ENCODE assay signal across 8 cellular contexts in the genomic region with DNA sequence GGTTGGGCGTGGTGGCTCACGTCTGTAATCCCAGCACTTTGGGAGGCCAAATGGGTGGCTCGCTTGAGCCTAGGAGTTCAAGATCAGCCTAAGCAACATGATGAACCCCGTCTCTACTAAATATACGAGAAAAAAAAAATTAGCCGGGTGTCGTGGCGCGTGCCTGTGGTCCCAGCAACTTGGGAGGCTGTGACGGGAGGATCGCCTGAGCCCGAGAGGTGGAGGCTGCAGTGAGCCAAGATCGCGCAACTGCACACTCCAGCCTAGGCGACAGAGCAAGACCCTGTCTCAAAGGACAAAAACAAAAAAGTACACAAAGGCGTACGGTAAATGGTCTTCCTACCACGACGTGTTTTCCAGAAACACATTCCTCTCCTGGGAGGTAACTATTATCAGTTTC. TPM values are rescaled to one million over a fixed set of nuclear protein-coding genes. Genes with fewer than 3 reads are reported as not detected.
DNase-seq lines count a peak whose midpoint lies in the region; ATAC-seq lines count a peak whose summit lies in the region.

No MANE protein-coding gene starts in this region.

- no peaks in the 10 kb centered on the region for H3K9me3 Mint-ChIP-seq in IgD-negative memory B cell
- H3K9me3 Mint-ChIP-seq in central memory CD8-positive, alpha-beta T cell: no peaks in the 10 kb centered on the region
- H3K9me3 Mint-ChIP-seq in naive thymus-derived CD8-positive, alpha-beta T cell: no peaks in the 10 kb centered on the region

- peak overlapping the region; percentile 83 to 99 (median 83) for H3K27ac Mint-ChIP-seq in IgD-negative memory B cell
- peak overlapping the region; percentile 97 for H3K27ac Mint-ChIP-seq in central memory CD8-positive, alpha-beta T cell (ENCODE audit: low read depth)
- H3K27ac Mint-ChIP-seq in naive thymus-derived CD8-positive, alpha-beta T cell: peak overlapping the region; percentile 90 to 100 (median 98)

- ATAC-seq in central memory CD8-positive, alpha-beta T cell (replicated peaks; ENCODE audit: extremely low read depth, poor library complexity, severe bottlenecking): no peak
- ATAC-seq in naive thymus-derived CD8-positive, alpha-beta T cell: no peak
- no peak for ATAC-seq in GM21723 (IDR thresholded peaks at IDR 0.05; ENCODE audit: unreplicated experiment)

- H3K79me2 ChIP-seq in ACC112 (ENCODE audit: control insufficient read depth, insufficient read depth, low read length, unreplicated experiment): peaks cover 32% of the 10 kb centered on the region

- POLR2A ChIA-PET in naive thymus-derived CD8-positive, alpha-beta T cell (lab: Charles Lee): interaction anchor here (0.6 to 1.2 kb wide), 2 partner anchors 132 to 142 kb away, joined by 3 read pairs; a partner anchor contains a TSS

- no peak for DNase-seq in central memory CD8-positive, alpha-beta T cell (ENCODE audit: low spot score in 2 of 2)
- peak in 1 of 10 donors; percentile 4 for DNase-seq in naive thymus-derived CD8-positive, alpha-beta T cell
- DNase-seq in DMS 273 (lab: John Stamatoyannopoulos, UW; ENCODE audit: unreplicated experiment) (no peak), T-helper 9 cell (no peak)
- no peak for DNase-seq in stimulated activated naive CD4-positive, alpha-beta T cell (lab: John Stamatoyannopoulos, UW)

- H3K4me1 ChIP-seq in ACC112 (ENCODE audit: control insufficient read depth, insufficient read depth, low read length, unreplicated experiment): peaks cover 11% of the 10 kb centered on the region

- peaks cover 15 to 22% (median 21%) of the 10 kb centered on the region in 3 donors for H3K4me1 Mint-ChIP-seq in IgD-negative memory B cell
- H3K4me1 Mint-ChIP-seq in central memory CD8-positive, alpha-beta T cell: peaks cover 27% of the 10 kb centered on the region
- H3K4me1 Mint-ChIP-seq in naive thymus-derived CD8-positive, alpha-beta T cell: peaks cover 15 to 30% (median 26%) of the 10 kb centered on the region in 4 donors

- peak overlapping the region; percentile 85 to 100 (median 97) for H3K4me3 Mint-ChIP-seq in IgD-negative memory B cell
- peak overlapping the region; percentile 92 for H3K4me3 Mint-ChIP-seq in central memory CD8-positive, alpha-beta T cell
- peak overlapping the region; percentile 89 to 100 (median 98) for H3K4me3 Mint-ChIP-seq in naive thymus-derived CD8-positive, alpha-beta T cell

- H3K36me3 ChIP-seq in ACC112 (ENCODE audit: insufficient read depth, low read length): peaks cover 7% of the 10 kb centered on the region

- H3K4me3 ChIP-seq in ACC112 (ENCODE audit: low read depth, low read length): peak overlapping the region; percentile 80

- peak overlapping the region; percentile 53 for H3K27ac ChIP-seq in ACC112 (ENCODE audit: low read depth, low read length)

- no peaks in the 10 kb centered on the region for H3K36me3 Mint-ChIP-seq in IgD-negative memory B cell
- peaks cover 27% of the 10 kb centered on the region for H3K36me3 Mint-ChIP-seq in central memory CD8-positive, alpha-beta T cell (ENCODE audit: insufficient read depth)
- peaks cover 0 to 20% (median 6%) of the 10 kb centered on the region in 3 donors for H3K36me3 Mint-ChIP-seq in naive thymus-derived CD8-positive, alpha-beta T cell

- H2AFZ ChIP-seq in ACC112 (ENCODE audit: low read length, unreplicated experiment): peak overlapping the region; percentile 100

- peaks cover 18% of the 10 kb centered on the region for H3K27me3 ChIP-seq in ACC112 (ENCODE audit: insufficient read depth, low read length)

- H3K27me3 Mint-ChIP-seq in IgD-negative memory B cell: peaks cover 7% of the 10 kb centered on the region
- H3K27me3 Mint-ChIP-seq in central memory CD8-positive, alpha-beta T cell: peaks cover 22% of the 10 kb centered on the region
- peaks cover 3 to 31% (median 16%) of the 10 kb centered on the region in 5 donors for H3K27me3 Mint-ChIP-seq in naive thymus-derived CD8-positive, alpha-beta T cell

RNA-seq across cellular contexts. Expression of a gene that starts 0.5 kb away (rescaled TPM):
- 20.8 TPM for polyA plus RNA-seq in IgD-negative memory B cell
- total RNA-seq in naive thymus-derived CD8-positive, alpha-beta T cell: 10 to 100 TPM; 42.8 to 50.4 TPM
- 10 to 100 TPM in 1 of 3 donors, 1 to 10 TPM in 2; 5.0 to 13.5 (median 5.2) TPM for polyA plus RNA-seq in naive thymus-derived CD8-positive, alpha-beta T cell
